Comparison of ENCODE assay signal across 8 cellular contexts in the genomic region with DNA sequence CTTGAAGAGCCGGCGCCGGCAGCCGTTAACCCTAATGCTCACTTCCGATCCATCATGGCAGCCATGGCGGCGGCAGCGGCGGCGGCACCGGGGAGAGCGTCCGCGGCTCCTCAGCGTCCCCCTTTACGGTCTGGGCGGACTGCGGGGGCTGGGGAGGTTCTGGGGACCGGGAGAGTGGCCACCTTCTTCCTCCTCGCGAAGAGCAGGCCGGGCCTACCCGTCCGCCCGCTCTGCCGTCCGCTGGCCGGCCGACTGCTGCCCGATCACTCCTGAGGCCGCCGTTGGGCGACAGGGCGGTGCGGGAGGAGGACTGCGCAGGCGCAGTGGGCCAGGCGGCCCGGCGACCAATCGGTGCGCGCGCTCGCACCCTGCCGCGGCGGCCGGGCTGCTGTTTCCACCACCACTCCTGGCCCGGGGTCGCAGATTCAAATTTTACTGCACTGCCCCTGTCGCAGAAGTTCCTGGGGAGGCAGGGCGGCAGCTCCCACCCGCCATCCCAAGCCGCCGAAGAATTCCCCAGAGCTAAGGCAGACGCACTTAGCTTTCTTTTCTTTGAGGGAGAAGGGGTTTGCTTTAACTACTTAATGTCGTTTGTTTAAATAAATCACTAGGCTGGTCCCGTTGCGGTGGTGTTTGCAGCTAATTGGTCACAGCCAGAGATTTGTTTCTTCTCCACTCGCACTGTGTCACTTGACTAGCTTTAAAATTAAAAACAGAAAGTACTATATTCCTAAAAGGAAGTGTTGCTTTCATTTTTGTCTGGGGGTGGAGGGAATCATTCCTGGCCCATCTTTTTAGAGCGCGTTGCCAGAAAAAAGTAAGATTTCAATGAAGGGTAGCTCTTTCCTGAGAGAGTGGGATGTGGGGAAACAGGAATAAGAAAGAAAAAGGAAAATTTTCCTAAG. TPM values are rescaled to one million over a fixed set of nuclear protein-coding genes. Genes with fewer than 3 reads are reported as not detected.
A peak's percentile ranks its signal among the peaks of the same experiment; 100 is the strongest.
DNase-seq lines count a peak whose midpoint lies in the region; ATAC-seq and TF ChIP-seq lines count a peak whose summit lies in the region.

A gene (minus strand): TSS at position 290 of the 905 bp plus-strand sequence. CDS start 452 bp downstream, outside the sequence.

- H3K4me3 ChIP-seq in heart right ventricle = peak within 1 kb of the TSS; percentile 75 to 98 (median 91)
- peak within 1 kb of the TSS; percentile 66 to 90 (median 85) for H3K4me3 ChIP-seq in upper lobe of left lung

- peak within 1 kb of the TSS; percentile 92 to 100 (median 99) for H3K27ac ChIP-seq in heart right ventricle
- peak within 1 kb of the TSS; percentile 99 to 100 (median 99) for H3K27ac ChIP-seq in upper lobe of left lung

- in situ Hi-C loops in GM13977 (cut with MboI; ENCODE audit: low pct_unique_long_range_greater_than_20kb, low sequenced_read_pairs, unreplicated experiment) = loop anchor here (25.0 kb wide), 1 partner anchor 306 kb away; no protein-coding TSS in a partner anchor

- WGBS in heart right ventricle, 2 donors = 1 to 2% methylated on average over 61 to 63 of the region's 63 CpGs
- WGBS in upper lobe of left lung, 2 donors = 4 to 5% methylated on average over 11 to 19 of the region's 63 CpGs

- intact Hi-C loops in heart right ventricle (cut with DNase I) = loop anchor here in 7 of 10 donors (5.0 to 10.0 kb wide), 6 partner anchors 86 to 318 kb away; a partner anchor contains a TSS

- peak; percentile 96 for DNase-seq in GM13977 (ENCODE audit: low spot score)
- DNase-seq in NCI-H1436 (lab: John Stamatoyannopoulos, UW) = peak; percentile 79
- DNase-seq in amniotic epithelial cell (ENCODE audit: low read depth) = peak; percentile 67
- peak; percentile 84 to 93 for DNase-seq in heart right ventricle
- DNase-seq in progenitor cell of endocrine pancreas (ENCODE audit: low spot score, unreplicated experiment) = peak; percentile 82
- peak; percentile 93 to 98 for DNase-seq in upper lobe of left lung

- H3K27me3 ChIP-seq in heart right ventricle = no peaks in the 10 kb centered on the region
- no peaks in the 10 kb centered on the region for H3K27me3 ChIP-seq in upper lobe of left lung

- TF ChIP-seq POLR2A in upper lobe of left lung (IDR thresholded peaks at IDR 0.05) = peak; percentile 97 to 100 (median 99)

- peak within 1 kb of the TSS; percentile 95 for H3K4me3 Mint-ChIP-seq in T-helper 1 cell treated with Interleukin-12 subunit alpha and Interleukin-12 subunit beta and Interleukin-4 antibody, amounts not matched to agents 30 μg/mL and 1 μg/mL, for 36 hours
- peak within 1 kb of the TSS; percentile 99 for H3K4me3 Mint-ChIP-seq in progenitor cell of endocrine pancreas (ENCODE audit: low read depth)

- TF ChIP-seq EP300 in upper lobe of left lung (IDR thresholded peaks at IDR 0.05) = peak in 1 of 4 donors; percentile 37

- H3K4me1 Mint-ChIP-seq in T-helper 1 cell treated with Interleukin-12 subunit alpha and Interleukin-12 subunit beta and Interleukin-4 antibody, amounts not matched to agents 30 μg/mL and 1 μg/mL, for 36 hours (ENCODE audit: low read depth) = peaks cover 39% of the 10 kb centered on the region
- H3K4me1 Mint-ChIP-seq in progenitor cell of endocrine pancreas (ENCODE audit: low read depth) = peaks cover 49% of the 10 kb centered on the region

- no peaks in the 10 kb centered on the region for H3K9me3 Mint-ChIP-seq in T-helper 1 cell treated with Interleukin-12 subunit alpha and Interleukin-12 subunit beta and Interleukin-4 antibody, amounts not matched to agents 30 μg/mL and 1 μg/mL, for 36 hours
- H3K9me3 Mint-ChIP-seq in progenitor cell of endocrine pancreas (ENCODE audit: low read depth) = no peaks in the 10 kb centered on the region

- no peaks in the 10 kb centered on the region for H3K27me3 Mint-ChIP-seq in T-helper 1 cell treated with Interleukin-12 subunit alpha and Interleukin-12 subunit beta and Interleukin-4 antibody, amounts not matched to agents 30 μg/mL and 1 μg/mL, for 36 hours (ENCODE audit: low read depth)
- no peaks in the 10 kb centered on the region for H3K27me3 Mint-ChIP-seq in progenitor cell of endocrine pancreas

- H3K9me3 ChIP-seq in heart right ventricle (no peaks in the 10 kb centered on the region), upper lobe of left lung (no peaks in the 10 kb centered on the region)

- peak within 1 kb of the TSS; percentile 95 for H3K27ac Mint-ChIP-seq in T-helper 1 cell treated with Interleukin-12 subunit alpha and Interleukin-12 subunit beta and Interleukin-4 antibody, amounts not matched to agents 30 μg/mL and 1 μg/mL, for 36 hours
- peak within 1 kb of the TSS; percentile 99 for H3K27ac Mint-ChIP-seq in progenitor cell of endocrine pancreas

- H3K36me3 Mint-ChIP-seq in T-helper 1 cell treated with Interleukin-12 subunit alpha and Interleukin-12 subunit beta and Interleukin-4 antibody, amounts not matched to agents 30 μg/mL and 1 μg/mL, for 36 hours (ENCODE audit: low read depth) = peaks cover 19% of the 10 kb centered on the region
- H3K36me3 Mint-ChIP-seq in progenitor cell of endocrine pancreas (ENCODE audit: insufficient read depth) = no peaks in the 10 kb centered on the region

- H3K4me1 ChIP-seq in heart right ventricle = peaks cover 0 to 44% (median 38%) of the 10 kb centered on the region in 9 donors
- H3K4me1 ChIP-seq in upper lobe of left lung = peaks cover 28 to 39% (median 36%) of the 10 kb centered on the region in 4 donors

- no peaks in the 10 kb centered on the region for H3K36me3 ChIP-seq in heart right ventricle
- H3K36me3 ChIP-seq in upper lobe of left lung = no peaks in the 10 kb centered on the region

- ATAC-seq in HG02798 (IDR thresholded peaks at IDR 0.05; ENCODE audit: poor library complexity, unreplicated experiment) = peak; percentile 92
- peak; percentile 93 to 97 (median 96) for ATAC-seq in heart right ventricle
- peak; percentile 94 to 97 for ATAC-seq in upper lobe of left lung (ENCODE audit: low FRiP score in 2 of 2)

- no peak for TF ChIP-seq CTCF in GM13977 (IDR thresholded peaks at IDR 0.05; ENCODE audit: extremely low read depth, insufficient read depth, missing control alignments)
- TF ChIP-seq CTCF in heart right ventricle (IDR thresholded peaks at IDR 0.05) = peak in 1 of 9 donors; percentile 8
- TF ChIP-seq CTCF in progenitor cell of endocrine pancreas (IDR thresholded peaks at IDR 0.05; ENCODE audit: unreplicated experiment) = no peak
- peak in 1 of 6 experiments; percentile 41 for TF ChIP-seq CTCF in upper lobe of left lung (IDR thresholded peaks at IDR 0.05)

RNA-seq across cellular contexts. Expression of the gene that starts here (rescaled TPM):
- total RNA-seq in heart right ventricle = 100 to 1,000 TPM; 113 to 205 (median 167) TPM
- 10 to 100 TPM; 30.1 to 64.1 TPM for polyA plus RNA-seq in heart right ventricle
- total RNA-seq in progenitor cell of endocrine pancreas = 111 and 115 TPM in 2 replicates
- 100 to 1,000 TPM in 2 of 6 donors, 10 to 100 TPM in 4; 59.7 to 170 (median 86.5) TPM for total RNA-seq in upper lobe of left lung

Comparison
In these comparisons a context has a peak if more than half of its experiments do, and no peak if none do; other contexts are left out.
1. Peak in every context shown above with its lines: DNase-seq, ATAC-seq, H3K4me3 ChIP-seq and H3K27ac ChIP-seq.